Comparison of ENCODE assay signal across 2 cellular contexts in the genomic region with DNA sequence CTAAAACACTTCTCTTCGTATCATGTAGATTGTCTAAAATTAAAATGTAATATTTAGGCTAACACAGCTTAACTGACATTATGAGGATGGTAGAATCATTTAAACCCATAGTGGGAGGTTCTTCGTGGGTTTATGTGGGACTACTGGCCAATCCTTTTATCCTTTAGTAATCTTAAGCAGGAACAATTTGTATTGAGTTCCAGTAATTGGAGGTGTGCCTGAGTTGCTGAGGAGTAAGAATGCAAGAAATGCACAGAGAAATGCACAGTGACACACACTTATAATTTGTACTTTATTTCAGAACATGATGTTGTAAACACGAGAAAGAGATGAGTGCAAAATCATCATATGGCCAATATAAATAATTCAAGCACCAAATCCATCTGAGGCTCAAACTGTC.
TF ChIP-seq lines count a peak whose summit lies in the region.

No MANE protein-coding gene starts in this region.

TF ChIP-seq in SK-N-SH, 30 proteins besides CTCF, POLR2A, EP300 and RAD21 (continued from another document):
- TF ChIP-seq MEF2A (IDR thresholded peaks at IDR 0.05; ENCODE audit: borderline replicate concordance, low read depth): no peak
- no peak for TF ChIP-seq POLR2AphosphoS5 (IDR thresholded peaks at IDR 0.05; ENCODE audit: low read depth, low read length)
- TF ChIP-seq GATA2 (CRISPR knock-in tag; IDR thresholded peaks at IDR 0.05): no peak
- no peak for TF ChIP-seq JUND (IDR thresholded peaks at IDR 0.05)
- no peak for TF ChIP-seq YY1 (IDR thresholded peaks at IDR 0.05; ENCODE audit: low read depth)
- no peak for TF ChIP-seq TAF1 (IDR thresholded peaks at IDR 0.05; ENCODE audit: borderline replicate concordance, low read depth, low read length)
TF ChIP-seq in SK-N-SH: peak in this region for 0.

TF ChIP-seq in SK-N-SH treated with all-trans-retinoic acid at 6 μM for 48 hours, 23 proteins besides CTCF, POLR2A, EP300 and RAD21 (continued from another document):
- TF ChIP-seq, protein P1, sequence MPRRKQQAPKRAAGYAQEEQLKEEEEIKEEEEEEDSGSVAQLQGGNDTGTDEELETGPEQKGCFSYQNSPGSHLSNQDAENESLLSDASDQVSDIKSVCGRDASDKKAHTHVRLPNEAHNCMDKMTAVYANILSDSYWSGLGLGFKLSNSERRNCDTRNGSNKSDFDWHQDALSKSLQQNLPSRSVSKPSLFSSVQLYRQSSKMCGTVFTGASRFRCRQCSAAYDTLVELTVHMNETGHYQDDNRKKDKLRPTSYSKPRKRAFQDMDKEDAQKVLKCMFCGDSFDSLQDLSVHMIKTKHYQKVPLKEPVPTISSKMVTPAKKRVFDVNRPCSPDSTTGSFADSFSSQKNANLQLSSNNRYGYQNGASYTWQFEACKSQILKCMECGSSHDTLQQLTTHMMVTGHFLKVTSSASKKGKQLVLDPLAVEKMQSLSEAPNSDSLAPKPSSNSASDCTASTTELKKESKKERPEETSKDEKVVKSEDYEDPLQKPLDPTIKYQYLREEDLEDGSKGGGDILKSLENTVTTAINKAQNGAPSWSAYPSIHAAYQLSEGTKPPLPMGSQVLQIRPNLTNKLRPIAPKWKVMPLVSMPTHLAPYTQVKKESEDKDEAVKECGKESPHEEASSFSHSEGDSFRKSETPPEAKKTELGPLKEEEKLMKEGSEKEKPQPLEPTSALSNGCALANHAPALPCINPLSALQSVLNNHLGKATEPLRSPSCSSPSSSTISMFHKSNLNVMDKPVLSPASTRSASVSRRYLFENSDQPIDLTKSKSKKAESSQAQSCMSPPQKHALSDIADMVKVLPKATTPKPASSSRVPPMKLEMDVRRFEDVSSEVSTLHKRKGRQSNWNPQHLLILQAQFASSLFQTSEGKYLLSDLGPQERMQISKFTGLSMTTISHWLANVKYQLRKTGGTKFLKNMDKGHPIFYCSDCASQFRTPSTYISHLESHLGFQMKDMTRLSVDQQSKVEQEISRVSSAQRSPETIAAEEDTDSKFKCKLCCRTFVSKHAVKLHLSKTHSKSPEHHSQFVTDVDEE (CRISPR knock-in tag; IDR thresholded peaks at IDR 0.05): no peak
- TF ChIP-seq, protein P2, sequence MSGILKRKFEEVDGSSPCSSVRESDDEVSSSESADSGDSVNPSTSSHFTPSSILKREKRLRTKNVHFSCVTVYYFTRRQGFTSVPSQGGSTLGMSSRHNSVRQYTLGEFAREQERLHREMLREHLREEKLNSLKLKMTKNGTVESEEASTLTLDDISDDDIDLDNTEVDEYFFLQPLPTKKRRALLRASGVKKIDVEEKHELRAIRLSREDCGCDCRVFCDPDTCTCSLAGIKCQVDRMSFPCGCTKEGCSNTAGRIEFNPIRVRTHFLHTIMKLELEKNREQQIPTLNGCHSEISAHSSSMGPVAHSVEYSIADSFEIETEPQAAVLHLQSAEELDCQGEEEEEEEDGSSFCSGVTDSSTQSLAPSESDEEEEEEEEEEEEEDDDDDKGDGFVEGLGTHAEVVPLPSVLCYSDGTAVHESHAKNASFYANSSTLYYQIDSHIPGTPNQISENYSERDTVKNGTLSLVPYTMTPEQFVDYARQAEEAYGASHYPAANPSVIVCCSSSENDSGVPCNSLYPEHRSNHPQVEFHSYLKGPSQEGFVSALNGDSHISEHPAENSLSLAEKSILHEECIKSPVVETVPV (CRISPR knock-in tag; IDR thresholded peaks at IDR 0.05): no peak
- TF ChIP-seq, protein P3, sequence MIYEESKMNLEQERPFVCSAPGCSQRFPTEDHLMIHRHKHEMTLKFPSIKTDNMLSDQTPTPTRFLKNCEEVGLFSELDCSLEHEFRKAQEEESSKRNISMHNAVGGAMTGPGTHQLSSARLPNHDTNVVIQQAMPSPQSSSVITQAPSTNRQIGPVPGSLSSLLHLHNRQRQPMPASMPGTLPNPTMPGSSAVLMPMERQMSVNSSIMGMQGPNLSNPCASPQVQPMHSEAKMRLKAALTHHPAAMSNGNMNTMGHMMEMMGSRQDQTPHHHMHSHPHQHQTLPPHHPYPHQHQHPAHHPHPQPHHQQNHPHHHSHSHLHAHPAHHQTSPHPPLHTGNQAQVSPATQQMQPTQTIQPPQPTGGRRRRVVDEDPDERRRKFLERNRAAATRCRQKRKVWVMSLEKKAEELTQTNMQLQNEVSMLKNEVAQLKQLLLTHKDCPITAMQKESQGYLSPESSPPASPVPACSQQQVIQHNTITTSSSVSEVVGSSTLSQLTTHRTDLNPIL (CRISPR knock-in tag; IDR thresholded peaks at IDR 0.05; ENCODE audit: low read depth): no peak
- no peak for TF ChIP-seq ARNTL (CRISPR knock-in tag; IDR thresholded peaks at IDR 0.05; ENCODE audit: borderline replicate concordance, low read depth)
- TF ChIP-seq ZFP30 (CRISPR knock-in tag; IDR thresholded peaks at IDR 0.05): no peak
- no peak for TF ChIP-seq CSDC2 (CRISPR knock-in tag; IDR thresholded peaks at IDR 0.05)
- TF ChIP-seq OSR1 (CRISPR knock-in tag; IDR thresholded peaks at IDR 0.05): no peak
- TF ChIP-seq, protein P4, sequence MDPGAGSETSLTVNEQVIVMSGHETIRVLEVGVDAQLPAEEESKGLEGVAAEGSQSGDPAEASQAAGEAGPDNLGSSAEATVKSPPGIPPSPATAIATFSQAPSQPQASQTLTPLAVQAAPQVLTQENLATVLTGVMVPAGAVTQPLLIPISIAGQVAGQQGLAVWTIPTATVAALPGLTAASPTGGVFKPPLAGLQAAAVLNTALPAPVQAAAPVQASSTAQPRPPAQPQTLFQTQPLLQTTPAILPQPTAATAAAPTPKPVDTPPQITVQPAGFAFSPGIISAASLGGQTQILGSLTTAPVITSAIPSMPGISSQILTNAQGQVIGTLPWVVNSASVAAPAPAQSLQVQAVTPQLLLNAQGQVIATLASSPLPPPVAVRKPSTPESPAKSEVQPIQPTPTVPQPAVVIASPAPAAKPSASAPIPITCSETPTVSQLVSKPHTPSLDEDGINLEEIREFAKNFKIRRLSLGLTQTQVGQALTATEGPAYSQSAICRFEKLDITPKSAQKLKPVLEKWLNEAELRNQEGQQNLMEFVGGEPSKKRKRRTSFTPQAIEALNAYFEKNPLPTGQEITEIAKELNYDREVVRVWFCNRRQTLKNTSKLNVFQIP (CRISPR knock-in tag; IDR thresholded peaks at IDR 0.05; ENCODE audit: borderline replicate concordance, low read depth): no peak
- TF ChIP-seq SNAI2 (CRISPR knock-in tag; IDR thresholded peaks at IDR 0.05): no peak
- TF ChIP-seq ZNF70 (CRISPR knock-in tag; IDR thresholded peaks at IDR 0.05): no peak
TF ChIP-seq in SK-N-SH treated with all-trans-retinoic acid at 6 μM for 48 hours: peak in this region for 0.
